Comparison of ENCODE assay signal across 8 cellular contexts in the genomic region with DNA sequence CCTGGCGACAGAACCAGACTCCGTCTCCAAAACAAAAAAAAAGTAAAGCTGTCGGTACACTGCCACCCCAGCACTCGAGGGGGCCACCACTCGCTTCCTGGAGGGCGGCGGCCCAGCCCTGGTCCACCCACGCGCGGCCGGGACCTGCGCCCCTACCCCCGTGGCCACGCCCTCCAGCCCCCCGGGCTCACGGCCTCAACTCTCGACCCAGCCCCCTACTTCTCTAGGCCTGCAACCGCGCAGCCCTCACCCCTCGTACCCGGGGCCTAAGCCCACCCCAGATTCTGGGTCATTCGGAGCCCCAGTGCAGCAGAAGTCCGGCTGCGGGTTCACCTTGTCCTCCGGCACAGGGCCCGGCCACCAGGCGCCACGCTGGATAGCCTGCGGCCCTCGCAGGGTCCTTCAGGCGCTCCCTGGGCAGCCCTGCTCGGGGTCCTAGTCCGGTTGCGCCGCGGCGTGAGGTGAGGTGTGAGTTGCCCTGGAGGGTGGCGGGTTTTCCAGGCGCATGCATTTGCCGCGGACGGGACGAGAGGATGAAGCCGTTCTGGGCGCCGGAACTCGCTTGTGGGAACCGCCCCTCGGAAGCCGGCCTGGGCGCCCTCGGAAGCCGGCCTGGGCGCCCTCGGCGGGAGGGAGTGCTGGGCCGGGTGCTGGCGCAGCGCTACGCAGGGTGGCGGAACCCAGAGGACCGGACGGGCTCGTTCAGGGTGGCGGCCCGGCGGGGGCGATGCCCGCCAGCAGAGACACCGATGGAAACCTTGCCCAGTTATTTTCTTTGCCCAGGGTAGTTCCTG. TPM values are rescaled to one million over a fixed set of nuclear protein-coding genes. Genes with fewer than 3 reads are reported as not detected.
DNase-seq lines count a peak whose midpoint lies in the region; ATAC-seq and TF ChIP-seq lines count a peak whose summit lies in the region.

A gene (minus strand): TSS at position 348 of the 794 bp plus-strand sequence.

- in situ Hi-C loops in GM23248 (cut with MboI): no loop called here

- peaks cover 13% of the 10 kb centered on the region; the same call in 1 of the 2 replicates for H3F3A ChIP-seq in GM23248 (ENCODE audit: insufficient read depth)

- POLR2A ChIA-PET in naive thymus-derived CD4-positive, alpha-beta T cell (lab: Charles Lee): interaction anchor here (0.6 to 1.2 kb wide), 10 partner anchors 20 to 255 kb away, joined by 3 to 8 read pairs (median 4); a partner anchor contains a TSS

- H4K20me1 ChIP-seq in GM23248 (ENCODE audit: insufficient read depth): no peaks in the 10 kb centered on the region

- H3K4me3 Mint-ChIP-seq in naive thymus-derived CD4-positive, alpha-beta T cell: peak within 1 kb of the TSS; percentile 84 to 97 (median 91)
- peak within 1 kb of the TSS; percentile 99 for H3K4me3 Mint-ChIP-seq in stimulated activated memory B cell treated with anti-CD40 and anti-IgM and Interleukin-4, amounts not matched to agents 10 μg/mL and 1 μg/mL and 100 μg/mL, for 72 hours

- intact Hi-C loops in naive thymus-derived CD4-positive, alpha-beta T cell (cut with micrococcal nuclease): loop anchor here (1.0 to 10.0 kb wide), 16 partner anchors 28 to 1556 kb away; a partner anchor contains a TSS

- H3K9me3 ChIP-seq in GM23248 (ENCODE audit: low read depth): no peaks in the 10 kb centered on the region
- no peaks in the 10 kb centered on the region for H3K9me3 ChIP-seq in naive thymus-derived CD4-positive, alpha-beta T cell (ENCODE audit: control insufficient read depth in 2 of 3, low read length in 3 of 3)

- H3K9me3 Mint-ChIP-seq in naive thymus-derived CD4-positive, alpha-beta T cell: peaks cover 0 to 7% (median 2%) of the 10 kb centered on the region in 11 donors
- peaks cover 5% of the 10 kb centered on the region for H3K9me3 Mint-ChIP-seq in stimulated activated memory B cell treated with anti-CD40 and anti-IgM and Interleukin-4, amounts not matched to agents 10 μg/mL and 1 μg/mL and 100 μg/mL, for 72 hours

- peaks cover 26 to 47% (median 40%) of the 10 kb centered on the region in 7 donors for H3K4me1 Mint-ChIP-seq in naive thymus-derived CD4-positive, alpha-beta T cell
- peaks cover 26% of the 10 kb centered on the region for H3K4me1 Mint-ChIP-seq in stimulated activated memory B cell treated with anti-CD40 and anti-IgM and Interleukin-4, amounts not matched to agents 10 μg/mL and 1 μg/mL and 100 μg/mL, for 72 hours

- peak within 1 kb of the TSS; percentile 97 for H3K4me3 ChIP-seq in GM23248
- H3K4me3 ChIP-seq in LNCaP clone FGC (ENCODE audit: low read depth, low read length): peak within 1 kb of the TSS; percentile 92
- H3K4me3 ChIP-seq in naive thymus-derived CD4-positive, alpha-beta T cell (ENCODE audit: low read length): peak within 1 kb of the TSS; percentile 89

- no peaks in the 10 kb centered on the region for H3K9me2 ChIP-seq in GM23248 (ENCODE audit: insufficient read depth)

- peaks cover 0 to 13% (median 0%) of the 10 kb centered on the region in 5 donors for H3K27me3 Mint-ChIP-seq in naive thymus-derived CD4-positive, alpha-beta T cell
- no peaks in the 10 kb centered on the region for H3K27me3 Mint-ChIP-seq in stimulated activated memory B cell treated with anti-CD40 and anti-IgM and Interleukin-4, amounts not matched to agents 10 μg/mL and 1 μg/mL and 100 μg/mL, for 72 hours

- peaks cover 12% of the 10 kb centered on the region; the same call in 1 of the 2 replicates for H3K4me1 ChIP-seq in GM23248 (ENCODE audit: insufficient read depth)
- peaks cover 10 to 12% of the 10 kb centered on the region in 2 donors for H3K4me1 ChIP-seq in naive thymus-derived CD4-positive, alpha-beta T cell (ENCODE audit: control insufficient read depth in 2 of 2, insufficient read depth in 2 of 2, low read length in 2 of 2)

- DNase-seq in DMS53 (lab: John Stamatoyannopoulos, UW) (peak; percentile 89), GM23248 (peak; percentile 93), LNCaP clone FGC (ENCODE audit: low read depth) (peak; percentile 81), RPMI8226 (peak; percentile 97), fibroblast of gingiva (ENCODE audit: low read depth) (peak; percentile 90)
- DNase-seq in activated T-helper 1 cell treated with anti-CD3 and anti-CD28 coated beads, Interleukin-2, amount 50 U/mL, for 16 hours (ENCODE audit: low read depth in 1 of 2, low spot score in 1 of 2): peak; percentile 84
- peak; percentile 69 to 95 (median 81) for DNase-seq in naive thymus-derived CD4-positive, alpha-beta T cell

- H3K27ac Mint-ChIP-seq in naive thymus-derived CD4-positive, alpha-beta T cell: peak within 1 kb of the TSS; percentile 81 to 98 (median 94)
- peak within 1 kb of the TSS; percentile 98 for H3K27ac Mint-ChIP-seq in stimulated activated memory B cell treated with anti-CD40 and anti-IgM and Interleukin-4, amounts not matched to agents 10 μg/mL and 1 μg/mL and 100 μg/mL, for 72 hours

- peak within 1 kb of the TSS; percentile 95 for H3K27ac ChIP-seq in GM23248
- peak within 1 kb of the TSS; percentile 96 for H3K27ac ChIP-seq in naive thymus-derived CD4-positive, alpha-beta T cell (ENCODE audit: low read depth, low read length)

- peaks cover 11% of the 10 kb centered on the region; the same call in 1 of the 2 replicates for H3K36me3 ChIP-seq in GM23248 (ENCODE audit: low read depth)
- peaks cover 6 to 29% (median 8%) of the 10 kb centered on the region in 3 experiments for H3K36me3 ChIP-seq in naive thymus-derived CD4-positive, alpha-beta T cell (ENCODE audit: control insufficient read depth in 2 of 3, insufficient read depth in 3 of 3, low read length in 3 of 3)

- TF ChIP-seq CTCF in LNCaP clone FGC (IDR thresholded peaks at IDR 0.05; ENCODE audit: control insufficient read depth, extremely low read depth, insufficient read depth): no peak

- H3K36me3 Mint-ChIP-seq in naive thymus-derived CD4-positive, alpha-beta T cell: peaks cover 6 to 15% (median 12%) of the 10 kb centered on the region in 5 donors
- peaks cover 8% of the 10 kb centered on the region for H3K36me3 Mint-ChIP-seq in stimulated activated memory B cell treated with anti-CD40 and anti-IgM and Interleukin-4, amounts not matched to agents 10 μg/mL and 1 μg/mL and 100 μg/mL, for 72 hours

- no peaks in the 10 kb centered on the region for H3K27me3 ChIP-seq in GM23248 (replicated peaks; ENCODE audit: insufficient read depth)
- H3K27me3 ChIP-seq in naive thymus-derived CD4-positive, alpha-beta T cell (ENCODE audit: control insufficient read depth in 2 of 2, insufficient read depth in 2 of 2, low read length in 2 of 2): no peaks in the 10 kb centered on the region

- H2AFZ ChIP-seq in GM23248: peak within 1 kb of the TSS; percentile 95

- WGBS in GM23248 (ENCODE audit: low coverage in 1 of 2, low lambda C conversion rate in 2 of 2, missing lambda C conversion rate in 2 of 2), 2 experiments: 1% methylated on average over 57 to 70 of the region's 70 CpGs

- H3K9ac ChIP-seq in GM23248: peak within 1 kb of the TSS; percentile 99

- CTCF ChIA-PET in naive thymus-derived CD4-positive, alpha-beta T cell (lab: Charles Lee): interaction anchor here (0.9 to 1.9 kb wide), 3 partner anchors 27 to 135 kb away, joined by 4 to 8 read pairs (median 5); no protein-coding TSS in a partner anchor

- peak; percentile 97 for ATAC-seq in naive thymus-derived CD4-positive, alpha-beta T cell
- ATAC-seq in stimulated activated memory B cell treated with anti-CD40 and anti-IgM and Interleukin-4, amounts not matched to agents 10 μg/mL and 1 μg/mL and 100 μg/mL, for 72 hours: peak; percentile 94

- peak within 1 kb of the TSS; percentile 84 for H3K4me2 ChIP-seq in GM23248 (ENCODE audit: unreplicated experiment)

- H3K79me2 ChIP-seq in GM23248 (ENCODE audit: insufficient read depth): peaks cover 31% of the 10 kb centered on the region

RNA-seq across cellular contexts. Expression of the gene that starts here (rescaled TPM):
- 24.3 and 33.3 TPM in 2 replicates for total RNA-seq in GM23248 (2014; rRNA removed; shearing (Covaris generic))
- polyA plus RNA-seq in GM23248 (2016; fragmentation: Nextera tagmentation; extraction: Ambion mirVana): 28.9 and 30.2 TPM in 2 replicates
- 10 to 100 TPM; 10.8 to 35.9 (median 34.9) TPM for total RNA-seq in naive thymus-derived CD4-positive, alpha-beta T cell
- 10 to 100 TPM; 48.6 to 65.5 TPM for polyA plus RNA-seq in naive thymus-derived CD4-positive, alpha-beta T cell

Comparison
In these comparisons a context has a peak if more than half of its experiments do, and no peak if none do; other contexts are left out.
1. Peak in every context shown above with its lines: DNase-seq, ATAC-seq, H3K4me3 ChIP-seq and H3K27ac ChIP-seq.